ENCODE assay signal across 8 cellular contexts in genomic region chr12:6547987-6548386, GRCh38. TPM values are rescaled to one million over a fixed set of nuclear protein-coding genes. Genes with fewer than 3 reads are reported as not detected.
DNase-seq lines count a peak whose midpoint lies in the region; ATAC-seq and TF ChIP-seq lines count a peak whose summit lies in the region.
"Had no signal": no experiment of that assay in that cellular context is flagged by ENCODE, and none has a peak within 500 bp of the region (broad histone marks: within the 10 kb centered on the region; RNA-seq: fewer than 3 reads in every experiment).

No MANE protein-coding gene starts in this region.

- TF ChIP-seq CTCF in mammary epithelial cell (conservative IDR thresholded peaks at IDR 0.05 in 1 of 2, IDR thresholded peaks at IDR 0.05 in 1 of 2; ENCODE audit: extremely low read depth in 1 of 2, insufficient read depth in 1 of 2, low read depth in 1 of 2, low read length in 2 of 2): no peak
- TF ChIP-seq CTCF in thoracic aorta (IDR thresholded peaks at IDR 0.05): no peak

- H3K36me3 ChIP-seq in mammary epithelial cell (ENCODE audit: insufficient read depth, low read length) (no peaks in the 10 kb centered on the region), thoracic aorta (peaks cover 49% of the 10 kb centered on the region)
- H3K36me3 ChIP-seq in CD4-positive, alpha-beta memory T cell (ENCODE audit: insufficient read depth, low read length): peaks cover 52% of the 10 kb centered on the region

- in situ Hi-C loops in mammary epithelial cell (cut with MboI; ENCODE audit: low sequenced_read_pairs in 2 of 2): loop anchor here (10.0 kb wide), 1 partner anchor 123 kb away; no protein-coding TSS in a partner anchor

- H3K79me2 ChIP-seq in mammary epithelial cell (ENCODE audit: insufficient read depth, low read length): no peaks in the 10 kb centered on the region

- H3K4me3 ChIP-seq in mammary epithelial cell (replicated peaks in 1 of 3; ENCODE audit: insufficient read depth in 1 of 3, low read depth in 2 of 3, low read length in 3 of 3): peak overlapping the region in 2 of 3 experiments; percentile 11 to 21
- no peak overlapping the region for H3K4me3 ChIP-seq in thoracic aorta
- H3K4me3 ChIP-seq in CD4-positive, alpha-beta memory T cell (ENCODE audit: low read length in 2 of 2): no peak overlapping the region

- H3K9ac ChIP-seq in mammary epithelial cell (ENCODE audit: insufficient read depth, low read length): peak overlapping the region; percentile 56

- dilution Hi-C loops in mammary epithelial cell (cut with HindIII; ENCODE audit: low sequenced_read_pairs): no loop called here

- BruUV-seq in mammary epithelial cell (replicated peaks; lab: Mats Ljungman, UMichigan): no TSS peak

- H3K4me1 ChIP-seq in mammary epithelial cell (ENCODE audit: insufficient read depth, low read length) (peaks cover 38% of the 10 kb centered on the region), thoracic aorta (ENCODE audit: control insufficient read depth in 1 of 2, low read depth in 2 of 2) (peaks cover 50 to 58% of the 10 kb centered on the region in 2 donors)
- peaks cover 16% of the 10 kb centered on the region for H3K4me1 ChIP-seq in CD4-positive, alpha-beta memory T cell (ENCODE audit: insufficient read depth, low read length)

- intact Hi-C loops in mammary epithelial cell (cut with micrococcal nuclease): no loop called here
- intact Hi-C loops in CD4-positive, alpha-beta memory T cell (cut with micrococcal nuclease): no loop called here

- no peaks in the 10 kb centered on the region for H4K20me1 ChIP-seq in mammary epithelial cell (ENCODE audit: insufficient read depth, low read length)

- H3K27ac Mint-ChIP-seq in CD4-positive, alpha-beta memory T cell: peak overlapping the region in 1 of 7 donors; percentile 15

- H3K9me3 ChIP-seq in mammary epithelial cell (replicated peaks; ENCODE audit: insufficient read depth, low read length): no peaks in the 10 kb centered on the region
- H3K9me3 ChIP-seq in thoracic aorta: no peaks in the 10 kb centered on the region
- H3K9me3 ChIP-seq in CD4-positive, alpha-beta memory T cell (ENCODE audit: control insufficient read depth in 1 of 2, low read length in 2 of 2): no peaks in the 10 kb centered on the region

- peak overlapping the region; percentile 70 for H3K4me2 ChIP-seq in mammary epithelial cell (ENCODE audit: insufficient read depth, low read depth, low read length)

- CTCF ChIA-PET in mammary epithelial cell (lab: Charles Lee; ENCODE audit: low non-redundant PET): no interaction called here
- CTCF ChIA-PET in CD4-positive, alpha-beta memory T cell (lab: Charles Lee; ENCODE audit: partially characterized antibody): interaction anchor here (0.5 to 1.9 kb wide), 3 partner anchors 10 to 16 kb away, joined by 3 to 5 read pairs (median 5); no protein-coding TSS in a partner anchor

- H3K4me1 Mint-ChIP-seq in CD4-positive, alpha-beta memory T cell: peaks cover 14 to 26% (median 16%) of the 10 kb centered on the region in 4 donors

- DNase-seq in HK-2 (ENCODE audit: unreplicated experiment) (peak; percentile 73), mammary epithelial cell (peak; percentile 72), kidney glomerular epithelial cell (lab: John Stamatoyannopoulos, UW) (peak; percentile 89), thoracic aorta (ENCODE audit: low spot score) (no peak)
- DNase-seq in stimulated activated CD8-positive, alpha-beta memory T cell treated with anti-CD3 and anti-CD28 coated beads, Interleukin-4, amount 100 ng/mL, for 48 hours: no peak
- DNase-seq in stimulated activated CD4-positive, alpha-beta T cell treated with anti-CD3 and anti-CD28 coated beads, Interleukin-1b, Interleukin-23, amount 100 ng/mL, for 48 hours: no peak
- DNase-seq in CD4-positive, alpha-beta memory T cell: no peak
- DNase-seq: NCI-H2029 had no signal

- H3K9me3 Mint-ChIP-seq in CD4-positive, alpha-beta memory T cell: no peaks in the 10 kb centered on the region

- peaks cover 29 to 59% of the 10 kb centered on the region in 2 donors for H3K36me3 Mint-ChIP-seq in CD4-positive, alpha-beta memory T cell

- no peak for ATAC-seq in thoracic aorta (ENCODE audit: insufficient number of reproducible peaks, low FRiP score, low read depth)

- POLR2A ChIA-PET in CD4-positive, alpha-beta memory T cell (lab: Charles Lee; ENCODE audit: partially characterized antibody): interaction anchor here (0.5 kb wide), 1 partner anchor 10 kb away, joined by 3 read pairs; no protein-coding TSS in a partner anchor

- H3K27me3 ChIP-seq in mammary epithelial cell (ENCODE audit: insufficient read depth, low read length) (no peaks in the 10 kb centered on the region), thoracic aorta (replicated peaks; ENCODE audit: insufficient read depth) (no peaks in the 10 kb centered on the region)
- no peaks in the 10 kb centered on the region for H3K27me3 ChIP-seq in CD4-positive, alpha-beta memory T cell (ENCODE audit: insufficient read depth, low read length)

- no peaks in the 10 kb centered on the region for H3K27me3 Mint-ChIP-seq in CD4-positive, alpha-beta memory T cell

- WGBS in mammary epithelial cell (ENCODE audit: low coverage, missing lambda C conversion rate): 39% methylated on average over 7 of the region's 9 CpGs

- H2AFZ ChIP-seq in mammary epithelial cell (ENCODE audit: low read depth, low read length): peak overlapping the region; percentile 75

- peak overlapping the region; percentile 49 for H3K27ac ChIP-seq in mammary epithelial cell (ENCODE audit: insufficient read depth, low read depth, low read length)
- peak overlapping the region; percentile 59 to 98 for H3K27ac ChIP-seq in thoracic aorta
- no peak overlapping the region for H3K27ac ChIP-seq in CD4-positive, alpha-beta memory T cell (ENCODE audit: low read depth, low read length)

- no peak overlapping the region for H3K4me3 Mint-ChIP-seq in CD4-positive, alpha-beta memory T cell

RNA-seq across cellular contexts. Expression of gene IFFO1, which starts 7.9 kb away (rescaled TPM):
- total RNA-seq in mammary epithelial cell: 1 to 10 TPM; 1.9 to 2.2 TPM
- polyA plus RNA-seq in mammary epithelial cell: 3.0 TPM
- 0.26 TPM for polyA minus RNA-seq in mammary epithelial cell
- total RNA-seq in thoracic aorta: 10 to 100 TPM; 36.2 to 68.6 TPM
- total RNA-seq in CD4-positive, alpha-beta memory T cell: 10 to 100 TPM; 58.7 to 60.4 TPM
- 10 to 100 TPM in 1 of 2 donors, 1 to 10 TPM in 1; 3.7 to 12.5 TPM for polyA plus RNA-seq in CD4-positive, alpha-beta memory T cell

RNA-seq across cellular contexts. Expression of gene GAPDH, which starts 13.7 kb away (rescaled TPM):
- total RNA-seq in mammary epithelial cell (over 10,000 TPM in 1 of 2 donors, 1,000 to 10,000 TPM in 1; 6,493 to 13,434 TPM), thoracic aorta (1,000 to 10,000 TPM; 1,700 to 2,744 TPM)
- polyA plus RNA-seq in mammary epithelial cell: 20,785 TPM
- 16,557 TPM for polyA minus RNA-seq in mammary epithelial cell
- 100 to 1,000 TPM; 474 to 495 TPM for total RNA-seq in CD4-positive, alpha-beta memory T cell
- 1,000 to 10,000 TPM; 1,831 to 2,185 TPM for polyA plus RNA-seq in CD4-positive, alpha-beta memory T cell

RNA-seq across cellular contexts. Expression of gene NOP2, which starts 20.1 kb away (rescaled TPM):
- total RNA-seq in mammary epithelial cell: 10 to 100 TPM; 29.5 to 84.2 TPM
- polyA plus RNA-seq in mammary epithelial cell: 62.7 TPM
- 80.8 TPM for polyA minus RNA-seq in mammary epithelial cell
- total RNA-seq in thoracic aorta: 10 to 100 TPM; 41.2 to 83.0 TPM
- 10 to 100 TPM; 87.6 to 87.7 TPM for total RNA-seq in CD4-positive, alpha-beta memory T cell
- polyA plus RNA-seq in CD4-positive, alpha-beta memory T cell: 10 to 100 TPM; 15.5 to 43.2 TPM

RNA-seq across cellular contexts. Expression of gene NCAPD2, which starts 54.1 kb away (rescaled TPM):
- 10 to 100 TPM; 17.8 to 53.7 TPM for total RNA-seq in mammary epithelial cell
- polyA plus RNA-seq in mammary epithelial cell: 60.4 TPM
- 156 TPM for polyA minus RNA-seq in mammary epithelial cell
- 10 to 100 TPM; 19.9 to 26.7 TPM for total RNA-seq in thoracic aorta
- 10 to 100 TPM; 38.1 to 39.8 TPM for total RNA-seq in CD4-positive, alpha-beta memory T cell
- 10 to 100 TPM; 15.7 to 29.0 TPM for polyA plus RNA-seq in CD4-positive, alpha-beta memory T cell

RNA-seq across cellular contexts. Expression of gene MRPL51, which starts 54.9 kb away (rescaled TPM):
- total RNA-seq in mammary epithelial cell (100 to 1,000 TPM in 1 of 2 donors, 10 to 100 TPM in 1; 51.7 to 192 TPM), thoracic aorta (10 to 100 TPM; 40.6 to 51.7 TPM)
- 124 TPM for polyA plus RNA-seq in mammary epithelial cell
- 18.7 TPM for polyA minus RNA-seq in mammary epithelial cell
- 10 to 100 TPM; 85.1 to 89.2 TPM for total RNA-seq in CD4-positive, alpha-beta memory T cell
- polyA plus RNA-seq in CD4-positive, alpha-beta memory T cell: 100 to 1,000 TPM; 199 to 205 TPM

Comparison
In these comparisons a context has a peak if more than half of its experiments do, and no peak if none do; other contexts are left out.
1. DNase-seq: peak in HK-2 (single experiment), mammary epithelial cell (single experiment) and kidney glomerular epithelial cell (single experiment); none in thoracic aorta (single experiment), stimulated activated CD8-positive, alpha-beta memory T cell treated with anti-CD3 and anti-CD28 coated beads, Interleukin-4, amount 100 ng/mL, for 48 hours (single experiment), stimulated activated CD4-positive, alpha-beta T cell treated with anti-CD3 and anti-CD28 coated beads, Interleukin-1b, Interleukin-23, amount 100 ng/mL, for 48 hours (single experiment) and CD4-positive, alpha-beta memory T cell (0 of 5).
2. H3K4me3 ChIP-seq: peak in mammary epithelial cell (2 of 3); none in thoracic aorta (single experiment) and CD4-positive, alpha-beta memory T cell (0 of 2).
3. RNA of gene IFFO1, which starts 7.9 kb away (total RNA-seq): 36.2 to 68.6 TPM in thoracic aorta and 58.7 to 60.4 TPM in CD4-positive, alpha-beta memory T cell; 1.9 to 2.2 TPM in mammary epithelial cell; every median in the first group is over 10 times any median in the second.